In genomic region chr16:57191056-57191536, GRCh38 we compare ENCODE assay signal across 14 cellular contexts. TPM values are rescaled to one million over a fixed set of nuclear protein-coding genes. Genes with fewer than 3 reads are reported as not detected.
DNase-seq lines count a peak whose midpoint lies in the region; ATAC-seq, FAIRE-seq and TF ChIP-seq lines count a peak whose summit lies in the region.
"Had no signal": no experiment of that assay in that cellular context is flagged by ENCODE, and none has a peak within 500 bp of the region (broad histone marks: within the 10 kb centered on the region; RNA-seq: fewer than 3 reads in every experiment).

No MANE protein-coding gene starts in this region.

- dilution Hi-C loops in keratinocyte (cut with MboI; ENCODE audit: extremely low pct_ligation_motif_present, low sequenced_read_pairs) = no loop called here

- no peaks in the 10 kb centered on the region for H3K9me2 ChIP-seq in Loucy (replicated peaks; ENCODE audit: low read depth, low read length)

- no peak for TF ChIP-seq RAD21 in GM12878 (IDR thresholded peaks at IDR 0.05; ENCODE audit: insufficient read depth, low read depth, low read length)

- no peak for DNase-seq in GM12878 (ENCODE audit: low read depth, low spot score)
- no peak for DNase-seq in keratinocyte (ENCODE audit: low read depth, low spot score)
- DNase-seq in stimulated activated naive CD4-positive, alpha-beta T cell treated with Interleukin-2 at 50 U/mL for 16 hours (lab: John Stamatoyannopoulos, UW) = no peak
- no peak for DNase-seq in right atrium auricular region (ENCODE audit: low spot score)
- no peak for DNase-seq in NCI-H1105 treated with DMSO at 0.1 percent for 48 hours (lab: John Stamatoyannopoulos, UW)
- DNase-seq: activated T-cell treated with anti-CD3 and anti-CD28 coated beads, Interleukin-2, amount 50 U/mL, for 4 hours; anterior cingulate cortex; effector memory CD8-positive, alpha-beta T cell; NCI-H82; posterior cingulate gyrus had no signal

- peak overlapping the region; percentile 43 for H3K4me3 ChIP-seq in ACC112 (ENCODE audit: low read depth, low read length)
- peak overlapping the region; percentile 40 for H3K4me3 ChIP-seq in Loucy (ENCODE audit: low read length, poor library complexity, severe bottlenecking)
- no peak overlapping the region for H3K4me3 ChIP-seq in GM12878
- H3K4me3 ChIP-seq in keratinocyte (ENCODE audit: control insufficient read depth in 2 of 3, extremely low read depth in 1 of 3, insufficient read depth in 2 of 3, low read depth in 1 of 3, low read length in 3 of 3) = peak overlapping the region in 1 of 3 experiments; percentile 19
- H3K4me3 ChIP-seq in right atrium auricular region = no peak overlapping the region

- H3K27me3 ChIP-seq in ACC112 (ENCODE audit: insufficient read depth, low read length) (no peaks in the 10 kb centered on the region), Loucy (ENCODE audit: insufficient read depth, low read length, poor library complexity, severe bottlenecking) (no peaks in the 10 kb centered on the region), GM12878 (replicated peaks in 1 of 2; ENCODE audit: control insufficient read depth in 2 of 2, insufficient read depth in 2 of 2, low read length in 1 of 2) (no peaks in the 10 kb centered on the region), keratinocyte (ENCODE audit: control insufficient read depth, extremely low read depth, insufficient read depth, low read length) (no peaks in the 10 kb centered on the region), right atrium auricular region (no peaks in the 10 kb centered on the region)

- peaks cover 51% of the 10 kb centered on the region for H4K20me1 ChIP-seq in Loucy (ENCODE audit: insufficient read depth, low read length, poor library complexity, severe bottlenecking)
- no peaks in the 10 kb centered on the region for H4K20me1 ChIP-seq in GM12878 (ENCODE audit: control insufficient read depth, insufficient read depth)
- H4K20me1 ChIP-seq in keratinocyte (ENCODE audit: control insufficient read depth, extremely low read depth, insufficient read depth, low read length) = no peaks in the 10 kb centered on the region

- TF ChIP-seq POLR2A in GM12878 (IDR thresholded peaks at IDR 0.05; ENCODE audit: low read depth, low read length) = no peak

- 76% methylated on average over 3 of the region's 3 CpGs for WGBS in GM12878 (ENCODE audit: insufficient coverage, insufficient replicate concordance, low lambda C conversion rate, missing lambda C conversion rate)

- no peaks in the 10 kb centered on the region for H3K9me3 ChIP-seq in Loucy (ENCODE audit: insufficient read depth, low read depth, low read length)
- H3K9me3 ChIP-seq in GM12878 (replicated peaks; ENCODE audit: control insufficient read depth, insufficient read depth, low read length) = no peaks in the 10 kb centered on the region
- H3K9me3 ChIP-seq in keratinocyte (ENCODE audit: control insufficient read depth, low read depth, low read length) = no peaks in the 10 kb centered on the region
- H3K9me3 ChIP-seq in right atrium auricular region = no peaks in the 10 kb centered on the region

- SMC1A ChIA-PET in GM12878 (lab: Charles Lee; ENCODE audit: uncharacterized antibody, unreplicated experiment) = interaction anchor here (0.9 to 1.9 kb wide), 6 partner anchors 11 to 109 kb away, joined by 3 to 7 read pairs (median 4); no protein-coding TSS in a partner anchor

- H3K4me1 ChIP-seq in ACC112 (ENCODE audit: control insufficient read depth, insufficient read depth, low read length, unreplicated experiment) = peaks cover 59% of the 10 kb centered on the region
- H3K4me1 ChIP-seq in Loucy (ENCODE audit: insufficient read depth, low read length, poor library complexity, severe bottlenecking) = peaks cover 41% of the 10 kb centered on the region
- H3K4me1 ChIP-seq in GM12878 (ENCODE audit: control insufficient read depth, insufficient read depth, low read length) = peaks cover 13% of the 10 kb centered on the region
- peaks cover 60% of the 10 kb centered on the region for H3K4me1 ChIP-seq in keratinocyte (ENCODE audit: control insufficient read depth, extremely low read depth, insufficient read depth, low read length)
- peaks cover 0 to 36% of the 10 kb centered on the region in 2 donors for H3K4me1 ChIP-seq in right atrium auricular region

- RAD21 ChIA-PET in GM12878 (lab: Charles Lee; ENCODE audit: unreplicated experiment) = interaction anchor here (1.1 kb wide), 1 partner anchor 100 kb away, joined by 4 read pairs; no protein-coding TSS in a partner anchor

- TF ChIP-seq CTCF in Loucy (conservative IDR thresholded peaks at IDR 0.05; ENCODE audit: low read length) = no peak
- no peak for TF ChIP-seq CTCF in GM12878 (IDR thresholded peaks at IDR 0.05 in 2 of 3, conservative IDR thresholded peaks at IDR 0.05 in 1 of 3; ENCODE audit: control insufficient read depth in 2 of 3, extremely low read depth in 1 of 3, insufficient read depth in 1 of 3, low read depth in 3 of 3, low read length in 3 of 3)
- no peak for TF ChIP-seq CTCF in keratinocyte (optimal IDR thresholded peaks at IDR 0.05 in 1 of 3, IDR thresholded peaks at IDR 0.05 in 1 of 3, conservative IDR thresholded peaks at IDR 0.05 in 1 of 3; ENCODE audit: extremely low read depth in 1 of 3, insufficient read depth in 2 of 3, low read length in 3 of 3)
- TF ChIP-seq CTCF in right atrium auricular region (IDR thresholded peaks at IDR 0.05) = no peak

- no peaks in the 10 kb centered on the region for H3K36me3 ChIP-seq in ACC112 (ENCODE audit: insufficient read depth, low read length)
- H3K36me3 ChIP-seq in Loucy (ENCODE audit: insufficient read depth, low read length) = no peaks in the 10 kb centered on the region
- H3K36me3 ChIP-seq in GM12878 (ENCODE audit: control insufficient read depth in 2 of 2, insufficient read depth in 2 of 2, low read length in 1 of 2) = no peaks in the 10 kb centered on the region
- H3K36me3 ChIP-seq in keratinocyte (ENCODE audit: control insufficient read depth in 2 of 2, extremely low read depth in 1 of 2, insufficient read depth in 2 of 2, low read length in 2 of 2) = peaks cover under 1 to 3% of the 10 kb centered on the region in 2 experiments
- H3K36me3 ChIP-seq in right atrium auricular region = no peaks in the 10 kb centered on the region

- no peaks in the 10 kb centered on the region for H3K9me1 ChIP-seq in keratinocyte (ENCODE audit: control insufficient read depth, extremely low read depth, insufficient read depth, low read length)

- CTCF ChIA-PET in GM12878 (lab: Yijun Ruan, JAX) = interaction anchor here (0.8 to 1.6 kb wide), 4 partner anchors 9 to 228 kb away, joined by 3 read pairs; no protein-coding TSS in a partner anchor

- H3K4me2 ChIP-seq in Loucy (ENCODE audit: low read depth, low read length, poor library complexity, severe bottlenecking) (peak overlapping the region; percentile 56), GM12878 (ENCODE audit: control insufficient read depth, insufficient read depth) (peak overlapping the region; percentile 34), keratinocyte (ENCODE audit: control insufficient read depth, extremely low read depth, insufficient read depth, low read depth, low read length) (peak overlapping the region; percentile 33)

- no peak overlapping the region for H2AFZ ChIP-seq in ACC112 (ENCODE audit: low read length, unreplicated experiment)
- H2AFZ ChIP-seq in Loucy (ENCODE audit: low read length) = no peak overlapping the region
- H2AFZ ChIP-seq in GM12878 (ENCODE audit: control insufficient read depth, low read depth, low read length) = no peak overlapping the region
- no peak overlapping the region for H2AFZ ChIP-seq in keratinocyte (ENCODE audit: control insufficient read depth, low read length)

- POLR2A ChIA-PET in GM12878 (lab: Charles Lee) = interaction anchor here (1.2 to 2.3 kb wide), 4 partner anchors 10 to 75 kb away, joined by 3 to 7 read pairs (median 4); partner anchors contain the start of gene ARL2BP

- no peaks in the 10 kb centered on the region for H3F3A ChIP-seq in Loucy (ENCODE audit: low read depth)

- FAIRE-seq in GM12878 (lab: Jason Lieb, UNC) (no peak), keratinocyte (lab: Jason Lieb, UNC) (no peak)
- FAIRE-seq: urothelium cell line had no signal

- H3K9ac ChIP-seq in Loucy (ENCODE audit: low read depth, low read length, poor library complexity, severe bottlenecking) (peak overlapping the region; percentile 47), GM12878 (ENCODE audit: control insufficient read depth, insufficient read depth, low read length) (no peak overlapping the region), keratinocyte (ENCODE audit: control insufficient read depth, extremely low read depth, insufficient read depth, low read length) (peak overlapping the region; percentile 31)

- TF ChIP-seq EP300 in GM12878 (IDR thresholded peaks at IDR 0.05; ENCODE audit: borderline replicate concordance in 1 of 2, control insufficient read depth in 1 of 2, low read depth in 2 of 2, low read length in 2 of 2) = no peak

- BruUV-seq in GM12878 (replicated peaks; lab: Mats Ljungman, UMichigan) = no TSS peak

- H3K79me2 ChIP-seq in ACC112 (ENCODE audit: control insufficient read depth, insufficient read depth, low read length, unreplicated experiment) = peaks cover 88% of the 10 kb centered on the region
- peaks cover 95% of the 10 kb centered on the region for H3K79me2 ChIP-seq in Loucy (ENCODE audit: insufficient read depth, low read length)
- peaks cover 92% of the 10 kb centered on the region for H3K79me2 ChIP-seq in GM12878 (ENCODE audit: control insufficient read depth, insufficient read depth, low read length)
- H3K79me2 ChIP-seq in keratinocyte (ENCODE audit: control insufficient read depth, insufficient read depth, low read length) = peaks cover 87% of the 10 kb centered on the region

- no peak for ATAC-seq in GM12878
- no peak for ATAC-seq in HG02981 (IDR thresholded peaks at IDR 0.05; ENCODE audit: unreplicated experiment)
- ATAC-seq: activated T-cell treated with anti-CD3 and anti-CD28 coated beads, Interleukin-2, amount 50 U/mL, for 4 hours; effector memory CD8-positive, alpha-beta T cell had no signal

- intact Hi-C loops in GM12878 (cut with micrococcal nuclease; ENCODE audit: unreplicated experiment) = no loop called here

- in situ Hi-C loops in GM12878 (cut with MboI) = no loop called here

- H3K27ac ChIP-seq in ACC112 (ENCODE audit: low read depth, low read length) (peak overlapping the region; percentile 97), GM12878 (ENCODE audit: control insufficient read depth, insufficient read depth) (peak overlapping the region; percentile 31; the same call in 1 of the 2 replicates), keratinocyte (ENCODE audit: control insufficient read depth, insufficient read depth, low read length) (peak overlapping the region; percentile 27), right atrium auricular region (no peak overlapping the region)

RNA-seq across cellular contexts. Expression of gene RSPRY1, which starts 5.0 kb away (rescaled TPM):
- total RNA-seq in GM12878 (2013; cell fraction: nucleolus; rRNA removed) = 126 and 145 TPM in 2 replicates
- total RNA-seq in GM12878 (2014; rRNA removed) = 35.0 and 37.5 TPM in 2 replicates
- 41.2 and 44.8 TPM in 2 replicates for total RNA-seq in GM12878 (2014; rRNA removed; fragmentation: Illumina TruSeq; extraction: Trizol)
- 38.0 and 40.5 TPM in 2 replicates for total RNA-seq in GM12878 (2021)
- polyA plus RNA-seq in GM12878 (2011; ENCODE audit: low read depth) = 26.3 TPM
- polyA plus RNA-seq in GM12878 (2011; rRNA removed) = 47.7 and 50.8 TPM in 2 replicates
- 28.1 and 32.9 TPM in 2 replicates for polyA plus RNA-seq in GM12878 (2011; cell fraction: cytosol; rRNA removed)
- 33.1 and 59.7 TPM in 2 replicates for polyA plus RNA-seq in GM12878 (2011; cell fraction: nucleus; rRNA removed)
- 19.0 and 28.2 TPM in 2 replicates for polyA plus RNA-seq in GM12878 (2012)
- 41.8 and 47.7 TPM in 2 replicates for polyA plus RNA-seq in GM12878 (2014; fragmentation: Illumina TruSeq; extraction: Trizol)
- 10 to 100 TPM; 18.5 to 25.1 TPM for polyA plus RNA-seq in GM12878 (2014; fragmentation: Nextera tagmentation; extraction: Ambion mirVana)
- polyA plus RNA-seq in GM12878 (2014; rRNA removed) = 24.0 and 29.1 TPM in 2 replicates
- 10 to 100 TPM; 44.8 to 57.0 TPM for polyA plus RNA-seq in GM12878 (2016; fragmentation: Nextera tagmentation; extraction: Ambion mirVana)
- polyA minus RNA-seq in GM12878 (2011; rRNA and poly(A)+ RNA removed) = 82.9 and 86.9 TPM in 2 replicates
- 26.6 and 31.1 TPM in 2 replicates for polyA minus RNA-seq in GM12878 (2011; cell fraction: cytosol; rRNA and poly(A)+ RNA removed)
- polyA minus RNA-seq in GM12878 (2011; cell fraction: nucleus; rRNA and poly(A)+ RNA removed) = 41.8 and 66.1 TPM in 2 replicates
- 33.7 to 42.2 TPM (median 38.9 TPM) in 3 replicates for polyA plus RNA-seq in keratinocyte
- 36.5 TPM for polyA plus RNA-seq in keratinocyte (2011; ENCODE audit: low read depth)
- polyA plus RNA-seq in keratinocyte (2011; cell fraction: cytosol; rRNA removed) = 22.8 and 42.6 TPM in 2 replicates
- 45.3 and 50.7 TPM in 2 replicates for polyA plus RNA-seq in keratinocyte (2011; cell fraction: nucleus; rRNA removed)
- polyA plus RNA-seq in keratinocyte (2012; ENCODE audit: low replicate concordance) = 13.6 and 25.0 TPM in 2 replicates
- 47.9 to 108 TPM (median 97.4 TPM) in 3 replicates for polyA minus RNA-seq in keratinocyte
- polyA minus RNA-seq in keratinocyte (2011; cell fraction: cytosol; rRNA and poly(A)+ RNA removed) = 46.2 TPM
- polyA minus RNA-seq in keratinocyte (2011; cell fraction: nucleus; rRNA and poly(A)+ RNA removed) = 31.1 and 49.4 TPM in 2 replicates
- 10 to 100 TPM; 17.0 to 17.2 TPM for total RNA-seq in right atrium auricular region

RNA-seq across cellular contexts. Expression of gene PSME3IP1, which starts 5.3 kb away (rescaled TPM):
- 80.2 and 90.1 TPM in 2 replicates for total RNA-seq in GM12878 (2013; cell fraction: nucleolus; rRNA removed)
- 67.9 and 82.1 TPM in 2 replicates for total RNA-seq in GM12878 (2014; rRNA removed)
- 146 and 152 TPM in 2 replicates for total RNA-seq in GM12878 (2014; rRNA removed; fragmentation: Illumina TruSeq; extraction: Trizol)
- 101 and 104 TPM in 2 replicates for total RNA-seq in GM12878 (2021)
- 51.7 TPM for polyA plus RNA-seq in GM12878 (2011; ENCODE audit: low read depth)
- 114 and 117 TPM in 2 replicates for polyA plus RNA-seq in GM12878 (2011; rRNA removed)
- 134 and 137 TPM in 2 replicates for polyA plus RNA-seq in GM12878 (2011; cell fraction: cytosol; rRNA removed)
- polyA plus RNA-seq in GM12878 (2011; cell fraction: nucleus; rRNA removed) = 121 and 124 TPM in 2 replicates
- 70.8 and 73.8 TPM in 2 replicates for polyA plus RNA-seq in GM12878 (2012)
- 174 and 180 TPM in 2 replicates for polyA plus RNA-seq in GM12878 (2014; fragmentation: Illumina TruSeq; extraction: Trizol)
- polyA plus RNA-seq in GM12878 (2014; fragmentation: Nextera tagmentation; extraction: Ambion mirVana) = 10 to 100 TPM; 72.5 to 90.2 TPM
- 94.6 and 106 TPM in 2 replicates for polyA plus RNA-seq in GM12878 (2014; rRNA removed)
- 100 to 1,000 TPM; 135 to 143 TPM for polyA plus RNA-seq in GM12878 (2016; fragmentation: Nextera tagmentation; extraction: Ambion mirVana)
- 83.2 and 109 TPM in 2 replicates for polyA minus RNA-seq in GM12878 (2011; rRNA and poly(A)+ RNA removed)
- 33.0 and 36.1 TPM in 2 replicates for polyA minus RNA-seq in GM12878 (2011; cell fraction: cytosol; rRNA and poly(A)+ RNA removed)
- polyA minus RNA-seq in GM12878 (2011; cell fraction: nucleus; rRNA and poly(A)+ RNA removed) = 22.6 and 36.0 TPM in 2 replicates
- 66.5 to 75.7 TPM (median 69.2 TPM) in 3 replicates for polyA plus RNA-seq in keratinocyte
- polyA plus RNA-seq in keratinocyte (2011; ENCODE audit: low read depth) = 310 TPM
- 56.1 and 57.7 TPM in 2 replicates for polyA plus RNA-seq in keratinocyte (2011; cell fraction: cytosol; rRNA removed)
- polyA plus RNA-seq in keratinocyte (2011; cell fraction: nucleus; rRNA removed) = 104 and 119 TPM in 2 replicates
- 50.1 and 71.0 TPM in 2 replicates for polyA plus RNA-seq in keratinocyte (2012; ENCODE audit: low replicate concordance)
- polyA minus RNA-seq in keratinocyte = 59.7 to 75.2 TPM (median 61.9 TPM) in 3 replicates
- 50.6 TPM for polyA minus RNA-seq in keratinocyte (2011; cell fraction: cytosol; rRNA and poly(A)+ RNA removed)
- 19.2 and 37.2 TPM in 2 replicates for polyA minus RNA-seq in keratinocyte (2011; cell fraction: nucleus; rRNA and poly(A)+ RNA removed)
- 10 to 100 TPM; 55.7 to 79.0 TPM for total RNA-seq in right atrium auricular region

RNA-seq across cellular contexts. Expression of gene ARL2BP, which starts 54.0 kb away (rescaled TPM):
- 9.4 and 9.6 TPM in 2 replicates for total RNA-seq in GM12878 (2013; cell fraction: nucleolus; rRNA removed)
- 30.9 and 35.8 TPM in 2 replicates for total RNA-seq in GM12878 (2014; rRNA removed)
- total RNA-seq in GM12878 (2014; rRNA removed; fragmentation: Illumina TruSeq; extraction: Trizol) = 26.3 and 27.4 TPM in 2 replicates
- 25.5 and 28.5 TPM in 2 replicates for total RNA-seq in GM12878 (2021)
- 17.5 TPM for polyA plus RNA-seq in GM12878 (2011; ENCODE audit: low read depth)
- polyA plus RNA-seq in GM12878 (2011; rRNA removed) = 51.1 and 56.6 TPM in 2 replicates
- polyA plus RNA-seq in GM12878 (2011; cell fraction: cytosol; rRNA removed) = 35.3 and 41.2 TPM in 2 replicates
- 17.4 and 18.8 TPM in 2 replicates for polyA plus RNA-seq in GM12878 (2011; cell fraction: nucleus; rRNA removed)
- 19.1 and 21.0 TPM in 2 replicates for polyA plus RNA-seq in GM12878 (2012)
- polyA plus RNA-seq in GM12878 (2014; fragmentation: Illumina TruSeq; extraction: Trizol) = 33.6 and 35.5 TPM in 2 replicates
- 10 to 100 TPM; 12.5 to 20.5 TPM for polyA plus RNA-seq in GM12878 (2014; fragmentation: Nextera tagmentation; extraction: Ambion mirVana)
- polyA plus RNA-seq in GM12878 (2014; rRNA removed) = 21.7 and 23.9 TPM in 2 replicates
- polyA plus RNA-seq in GM12878 (2016; fragmentation: Nextera tagmentation; extraction: Ambion mirVana) = 10 to 100 TPM; 44.2 to 50.9 TPM
- 24.3 and 31.6 TPM in 2 replicates for polyA minus RNA-seq in GM12878 (2011; rRNA and poly(A)+ RNA removed)
- polyA minus RNA-seq in GM12878 (2011; cell fraction: cytosol; rRNA and poly(A)+ RNA removed) = 12.7 and 22.0 TPM in 2 replicates
- polyA minus RNA-seq in GM12878 (2011; cell fraction: nucleus; rRNA and poly(A)+ RNA removed) = 5.2 and 6.2 TPM in 2 replicates
- polyA plus RNA-seq in keratinocyte = 55.2 to 107 TPM (median 98.0 TPM) in 3 replicates
- polyA plus RNA-seq in keratinocyte (2011; ENCODE audit: low read depth) = 37.9 TPM
- 80.7 and 116 TPM in 2 replicates for polyA plus RNA-seq in keratinocyte (2011; cell fraction: cytosol; rRNA removed)
- polyA plus RNA-seq in keratinocyte (2011; cell fraction: nucleus; rRNA removed) = 34.7 and 35.5 TPM in 2 replicates
- polyA plus RNA-seq in keratinocyte (2012; ENCODE audit: low replicate concordance) = 41.8 and 65.4 TPM in 2 replicates
- 42.4 to 71.7 TPM (median 60.0 TPM) in 3 replicates for polyA minus RNA-seq in keratinocyte
- 66.4 TPM for polyA minus RNA-seq in keratinocyte (2011; cell fraction: cytosol; rRNA and poly(A)+ RNA removed)
- 14.6 and 25.1 TPM in 2 replicates for polyA minus RNA-seq in keratinocyte (2011; cell fraction: nucleus; rRNA and poly(A)+ RNA removed)
- total RNA-seq in right atrium auricular region = 10 to 100 TPM; 56.4 to 80.4 TPM

Comparison
In these comparisons a context has a peak if more than half of its experiments do, and no peak if none do; other contexts are left out.
1. H3K27ac ChIP-seq: peak in ACC112 (single experiment), GM12878 (single experiment) and keratinocyte (single experiment); none in right atrium auricular region (0 of 2).
2. H3K4me3 ChIP-seq: peak in ACC112 (single experiment) and Loucy (single experiment); none in GM12878 (single experiment) and right atrium auricular region (0 of 2).
3. Peak in every context shown above with its lines, with median percentiles within 50 percentile points of each other: H3K4me2 ChIP-seq.